1 cellular context compared by ENCODE assay signal in the genomic region with DNA sequence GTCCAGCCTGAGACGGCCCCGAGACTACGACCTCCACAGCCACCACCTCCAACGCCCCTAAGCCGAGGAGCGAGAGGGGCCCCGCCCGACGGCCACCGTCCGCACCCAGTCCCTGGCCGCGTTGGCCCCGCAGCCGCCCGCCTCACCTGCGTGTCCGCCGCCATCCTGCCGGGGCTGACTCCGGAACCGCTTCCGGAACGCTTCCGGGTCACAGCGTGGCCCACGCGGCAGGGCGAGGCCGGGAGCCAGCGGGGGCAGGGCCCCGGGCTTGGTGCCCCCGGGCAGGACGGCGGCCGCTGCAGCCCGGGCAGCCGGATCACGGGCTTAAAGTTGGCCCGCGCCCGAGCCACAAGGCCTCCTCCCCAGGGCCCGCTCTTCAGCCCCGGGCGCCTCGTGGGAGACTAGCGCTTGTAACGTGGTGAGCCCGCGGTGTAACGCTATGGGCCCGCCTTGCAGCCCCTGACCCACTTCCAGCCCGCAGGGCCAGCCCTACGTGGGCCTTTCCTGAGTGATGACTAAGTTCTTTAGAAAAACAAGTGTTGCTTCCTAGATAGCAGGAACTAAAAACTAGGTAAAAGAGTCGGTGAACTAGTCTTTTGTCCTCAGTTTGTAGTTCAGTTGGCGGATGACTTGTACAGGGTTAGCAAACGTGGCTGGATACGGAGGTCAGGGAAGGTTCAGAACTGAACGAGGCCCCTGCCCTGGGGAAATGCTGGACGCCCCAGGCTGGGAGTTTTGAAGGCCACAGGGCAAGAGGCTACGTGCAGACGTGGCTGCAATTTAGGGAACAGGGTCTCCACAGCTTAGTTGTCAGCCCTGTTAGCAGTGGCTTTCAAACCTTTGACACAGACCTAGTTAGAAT.
A peak's percentile ranks its signal among the peaks of the same experiment; 100 is the strongest.
TF ChIP-seq lines count a peak whose summit lies in the region.

A gene with protein sequence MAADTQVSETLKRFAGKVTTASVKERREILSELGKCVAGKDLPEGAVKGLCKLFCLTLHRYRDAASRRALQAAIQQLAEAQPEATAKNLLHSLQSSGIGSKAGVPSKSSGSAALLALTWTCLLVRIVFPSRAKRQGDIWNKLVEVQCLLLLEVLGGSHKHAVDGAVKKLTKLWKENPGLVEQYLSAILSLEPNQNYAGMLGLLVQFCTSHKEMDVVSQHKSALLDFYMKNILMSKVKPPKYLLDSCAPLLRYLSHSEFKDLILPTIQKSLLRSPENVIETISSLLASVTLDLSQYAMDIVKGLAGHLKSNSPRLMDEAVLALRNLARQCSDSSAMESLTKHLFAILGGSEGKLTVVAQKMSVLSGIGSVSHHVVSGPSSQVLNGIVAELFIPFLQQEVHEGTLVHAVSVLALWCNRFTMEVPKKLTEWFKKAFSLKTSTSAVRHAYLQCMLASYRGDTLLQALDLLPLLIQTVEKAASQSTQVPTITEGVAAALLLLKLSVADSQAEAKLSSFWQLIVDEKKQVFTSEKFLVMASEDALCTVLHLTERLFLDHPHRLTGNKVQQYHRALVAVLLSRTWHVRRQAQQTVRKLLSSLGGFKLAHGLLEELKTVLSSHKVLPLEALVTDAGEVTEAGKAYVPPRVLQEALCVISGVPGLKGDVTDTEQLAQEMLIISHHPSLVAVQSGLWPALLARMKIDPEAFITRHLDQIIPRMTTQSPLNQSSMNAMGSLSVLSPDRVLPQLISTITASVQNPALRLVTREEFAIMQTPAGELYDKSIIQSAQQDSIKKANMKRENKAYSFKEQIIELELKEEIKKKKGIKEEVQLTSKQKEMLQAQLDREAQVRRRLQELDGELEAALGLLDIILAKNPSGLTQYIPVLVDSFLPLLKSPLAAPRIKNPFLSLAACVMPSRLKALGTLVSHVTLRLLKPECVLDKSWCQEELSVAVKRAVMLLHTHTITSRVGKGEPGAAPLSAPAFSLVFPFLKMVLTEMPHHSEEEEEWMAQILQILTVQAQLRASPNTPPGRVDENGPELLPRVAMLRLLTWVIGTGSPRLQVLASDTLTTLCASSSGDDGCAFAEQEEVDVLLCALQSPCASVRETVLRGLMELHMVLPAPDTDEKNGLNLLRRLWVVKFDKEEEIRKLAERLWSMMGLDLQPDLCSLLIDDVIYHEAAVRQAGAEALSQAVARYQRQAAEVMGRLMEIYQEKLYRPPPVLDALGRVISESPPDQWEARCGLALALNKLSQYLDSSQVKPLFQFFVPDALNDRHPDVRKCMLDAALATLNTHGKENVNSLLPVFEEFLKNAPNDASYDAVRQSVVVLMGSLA (N-terminal part only) (minus strand): TSS at position 182 of the 862 bp plus-strand sequence. CDS start 18 bp downstream, at position 164.

TF ChIP-seq in IMR-90, 13 proteins besides CTCF, POLR2A, EP300 and RAD21:
- no peak for TF ChIP-seq CHD1 (IDR thresholded peaks at IDR 0.05; ENCODE audit: low read depth, low read length)
- TF ChIP-seq, protein P1, sequence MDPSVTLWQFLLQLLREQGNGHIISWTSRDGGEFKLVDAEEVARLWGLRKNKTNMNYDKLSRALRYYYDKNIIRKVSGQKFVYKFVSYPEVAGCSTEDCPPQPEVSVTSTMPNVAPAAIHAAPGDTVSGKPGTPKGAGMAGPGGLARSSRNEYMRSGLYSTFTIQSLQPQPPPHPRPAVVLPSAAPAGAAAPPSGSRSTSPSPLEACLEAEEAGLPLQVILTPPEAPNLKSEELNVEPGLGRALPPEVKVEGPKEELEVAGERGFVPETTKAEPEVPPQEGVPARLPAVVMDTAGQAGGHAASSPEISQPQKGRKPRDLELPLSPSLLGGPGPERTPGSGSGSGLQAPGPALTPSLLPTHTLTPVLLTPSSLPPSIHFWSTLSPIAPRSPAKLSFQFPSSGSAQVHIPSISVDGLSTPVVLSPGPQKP (IDR thresholded peaks at IDR 0.05; ENCODE audit: borderline replicate concordance, low read depth, low read length), result no peak
- TF ChIP-seq MAFK (IDR thresholded peaks at IDR 0.05; ENCODE audit: low read depth, low read length), result no peak
- TF ChIP-seq FOS (IDR thresholded peaks at IDR 0.05; ENCODE audit: low read depth, low read length), result no peak
- TF ChIP-seq MXI1 (IDR thresholded peaks at IDR 0.05; ENCODE audit: borderline replicate concordance, low read depth, low read length), result peak; percentile 84
- peak; percentile 62; the same call in 1 of the 2 replicates for TF ChIP-seq MAZ (IDR thresholded peaks at IDR 0.05; ENCODE audit: borderline replicate concordance, low read depth, low read length)
- TF ChIP-seq RFX5 (IDR thresholded peaks at IDR 0.05; ENCODE audit: low read depth, low read length), result no peak
- TF ChIP-seq SMC3 (IDR thresholded peaks at IDR 0.05; ENCODE audit: low read depth, low read length), result no peak
- TF ChIP-seq BHLHE40 (IDR thresholded peaks at IDR 0.05; ENCODE audit: low read depth, low read length), result no peak; the same call in 1 of the 2 replicates
- no peak for TF ChIP-seq NFE2L2 (IDR thresholded peaks at IDR 0.05; ENCODE audit: low read depth, low read length)
- TF ChIP-seq, protein P2, sequence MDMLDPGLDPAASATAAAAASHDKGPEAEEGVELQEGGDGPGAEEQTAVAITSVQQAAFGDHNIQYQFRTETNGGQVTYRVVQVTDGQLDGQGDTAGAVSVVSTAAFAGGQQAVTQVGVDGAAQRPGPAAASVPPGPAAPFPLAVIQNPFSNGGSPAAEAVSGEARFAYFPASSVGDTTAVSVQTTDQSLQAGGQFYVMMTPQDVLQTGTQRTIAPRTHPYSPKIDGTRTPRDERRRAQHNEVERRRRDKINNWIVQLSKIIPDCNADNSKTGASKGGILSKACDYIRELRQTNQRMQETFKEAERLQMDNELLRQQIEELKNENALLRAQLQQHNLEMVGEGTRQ (IDR thresholded peaks at IDR 0.05; ENCODE audit: low read depth, low read length), result peak; percentile 30
- no peak for TF ChIP-seq RCOR1 (IDR thresholded peaks at IDR 0.05; ENCODE audit: insufficient replicate concordance, low read length)
